In genomic region chr4:183422962-183423653, GRCh38 we compare ENCODE assay signal across 16 cellular contexts. TPM values are rescaled to one million over a fixed set of nuclear protein-coding genes. Genes with fewer than 3 reads are reported as not detected.
DNase-seq lines count a peak whose midpoint lies in the region; ATAC-seq and TF ChIP-seq lines count a peak whose summit lies in the region.
"Had no signal": no experiment of that assay in that cellular context is flagged by ENCODE, and none has a peak within 500 bp of the region (broad histone marks: within the 10 kb centered on the region; RNA-seq: fewer than 3 reads in every experiment).

No MANE protein-coding gene starts in this region.

- CTCF ChIA-PET in Calu3 (lab: Charles Lee) = interaction anchor here (0.7 to 1.5 kb wide), 4 partner anchors 13 to 350 kb away, joined by 3 to 4 read pairs (median 3); partner anchors contain the start of gene CDKN2AIP

- no peak overlapping the region for H3K27ac Mint-ChIP-seq in Calu3 (ENCODE audit: unreplicated experiment)
- H3K27ac Mint-ChIP-seq: effector memory CD8-positive, alpha-beta T cell had no signal

- peak; percentile 52 for DNase-seq in Calu3
- DNase-seq in HT1080 (ENCODE audit: low read depth) = peak; percentile 84
- DNase-seq in astrocyte of the hippocampus (ENCODE audit: low read depth, low spot score) = peak; percentile 70
- peak; percentile 36 for DNase-seq in islet precursor cell
- no peak for DNase-seq in GM10266 (ENCODE audit: extremely low spot score)
- DNase-seq: anterior cingulate cortex; effector memory CD8-positive, alpha-beta T cell; hippocampal formation; KBM-7; NCI-H2029; small intestine; T-cell had no signal

- H3K36me3 Mint-ChIP-seq in Calu3 (ENCODE audit: insufficient read depth, unreplicated experiment) = no peaks in the 10 kb centered on the region
- H3K36me3 Mint-ChIP-seq: T-cell had no signal

- H3K4me1 Mint-ChIP-seq in Calu3 (ENCODE audit: low read depth, unreplicated experiment) = peaks cover 23% of the 10 kb centered on the region

- no TSS peak for BruUV-seq in Calu3 (replicated peaks; lab: Mats Ljungman, UMichigan)

- TF ChIP-seq CTCF in Calu3 (IDR thresholded peaks at IDR 0.05; ENCODE audit: unreplicated experiment) = no peak
- TF ChIP-seq CTCF in GM10266 (IDR thresholded peaks at IDR 0.05; ENCODE audit: control insufficient read depth, insufficient read depth, low read depth, missing control alignments) = no peak

- no peak overlapping the region for H3K4me3 Mint-ChIP-seq in Calu3 (ENCODE audit: low read depth, unreplicated experiment)
- H3K4me3 Mint-ChIP-seq: effector memory CD8-positive, alpha-beta T cell; T-cell had no signal

- ATAC-seq in GM21619 (IDR thresholded peaks at IDR 0.05; ENCODE audit: unreplicated experiment) (no peak), GM18868 (IDR thresholded peaks at IDR 0.05; ENCODE audit: unreplicated experiment) (no peak), HG02678 (IDR thresholded peaks at IDR 0.05; ENCODE audit: unreplicated experiment) (no peak)
- ATAC-seq: activated CD4-positive, CD25-positive, alpha-beta regulatory T cell treated with anti-CD3 and anti-CD28 coated beads, Interleukin-2, amount 50 U/mL, for 24 hours; effector memory CD8-positive, alpha-beta T cell; T-cell had no signal

- H3K9me3 Mint-ChIP-seq in Calu3 (ENCODE audit: low read depth, unreplicated experiment) = no peaks in the 10 kb centered on the region
- H3K9me3 Mint-ChIP-seq: effector memory CD8-positive, alpha-beta T cell; T-cell had no signal

- no peaks in the 10 kb centered on the region for H3K27me3 Mint-ChIP-seq in Calu3 (ENCODE audit: unreplicated experiment)
- H3K27me3 Mint-ChIP-seq: effector memory CD8-positive, alpha-beta T cell; T-cell had no signal

- intact Hi-C loops in Calu3 (cut with micrococcal nuclease; ENCODE audit: unreplicated experiment) = no loop called here

RNA-seq across cellular contexts. Expression of gene CDKN2AIP, which starts 21.3 kb away (rescaled TPM):
- 17.2 and 17.5 TPM in 2 replicates for total RNA-seq in Calu3 (2022)
- 18.9 and 23.8 TPM in 2 replicates for total RNA-seq in HT1080 (2014; rRNA removed; shearing (Covaris generic))
- polyA plus RNA-seq in HT1080 (2015; cell fraction: cytosol; rRNA removed) = 18.4 and 20.4 TPM in 2 replicates
- polyA plus RNA-seq in HT1080 (2015; cell fraction: nucleus; rRNA removed) = 25.4 and 25.6 TPM in 2 replicates
